Comparison of ENCODE assay signal across 9 cellular contexts in the genomic region with DNA sequence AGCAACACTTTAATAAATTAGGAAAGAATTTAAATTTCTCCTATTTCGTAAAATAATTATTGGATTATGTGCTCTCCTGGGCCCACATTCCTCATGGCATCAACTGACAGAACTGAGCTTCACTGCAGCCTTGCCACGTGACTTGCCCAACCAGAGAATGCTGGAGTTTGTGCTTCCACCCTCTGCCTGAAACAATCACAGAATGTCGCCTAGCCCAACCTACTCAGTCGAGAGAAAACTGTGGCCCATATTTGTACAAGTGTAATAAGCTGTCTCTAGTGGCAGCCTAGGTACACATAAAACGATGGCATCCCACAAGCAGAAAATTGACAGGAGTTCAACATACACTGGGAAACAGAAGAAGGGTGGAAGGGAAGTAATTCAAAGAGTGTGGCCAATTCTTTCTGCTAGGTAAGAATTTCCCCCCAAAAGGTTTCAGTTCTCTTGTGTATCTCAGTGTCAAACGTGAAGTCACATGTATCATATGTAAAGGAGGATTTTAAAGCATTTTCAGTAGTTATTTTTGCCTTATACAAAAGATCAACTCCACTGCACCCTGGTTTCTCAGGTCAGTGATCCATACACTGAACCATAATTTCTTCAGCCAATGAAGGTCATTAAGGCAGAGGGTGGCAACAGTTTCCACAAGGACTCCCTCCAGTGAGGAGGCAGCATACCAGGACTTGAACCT. TPM values are rescaled to one million over a fixed set of nuclear protein-coding genes. Genes with fewer than 3 reads are reported as not detected.
DNase-seq lines count a peak whose midpoint lies in the region; ATAC-seq, FAIRE-seq and TF ChIP-seq lines count a peak whose summit lies in the region.
"Had no signal": no experiment of that assay in that cellular context is flagged by ENCODE, and none has a peak within 500 bp of the region (broad histone marks: within the 10 kb centered on the region; RNA-seq: fewer than 3 reads in every experiment).

No MANE protein-coding gene starts in this region.

- DNase-seq in activated CD4-positive, alpha-beta T cell treated with anti-CD3 and anti-CD28 coated beads, Interleukin-2, amount 10 ng/mL, durations not matched to agents 24 days and 14 days: no peak
- no peak for DNase-seq in activated CD4-positive, CD25-positive, alpha-beta regulatory T cell (lab: John Stamatoyannopoulos, UW)
- DNase-seq in right atrium auricular region (ENCODE audit: low spot score) (no peak), HEK293T (ENCODE audit: extremely low spot score) (no peak)

- FAIRE-seq in islet of Langerhans (lab: Jason Lieb, UNC): peak; percentile 36
- FAIRE-seq: bronchial epithelial cell had no signal

- peaks cover 0 to 76% of the 10 kb centered on the region in 2 donors for H3K4me1 ChIP-seq in right atrium auricular region

- POLR2A ChIA-PET in HEK293T (lab: Yijun Ruan, JAX): no interaction called here

- H3K4me3 ChIP-seq in right atrium auricular region: no peak overlapping the region

- no peaks in the 10 kb centered on the region for H3K36me3 Mint-ChIP-seq in activated CD4-positive, alpha-beta T cell treated with anti-CD3 and anti-CD28 coated beads, Interleukin-2, amount 10 ng/mL, durations not matched to agents 24 days and 14 days (ENCODE audit: low read depth)

- peak; percentile 56 for ATAC-seq in GM18519 (IDR thresholded peaks at IDR 0.05; ENCODE audit: low FRiP score, unreplicated experiment)
- peak; percentile 82 for ATAC-seq in GM21619 (IDR thresholded peaks at IDR 0.05; ENCODE audit: unreplicated experiment)
- ATAC-seq in HG03442 (IDR thresholded peaks at IDR 0.05; ENCODE audit: unreplicated experiment): peak; percentile 73

- no peak for TF ChIP-seq CTCF in right atrium auricular region (IDR thresholded peaks at IDR 0.05)

- H3K27ac Mint-ChIP-seq in activated CD4-positive, alpha-beta T cell treated with anti-CD3 and anti-CD28 coated beads, Interleukin-2, amount 10 ng/mL, durations not matched to agents 24 days and 14 days: no peak overlapping the region

- no peak overlapping the region for H3K4me3 Mint-ChIP-seq in activated CD4-positive, alpha-beta T cell treated with anti-CD3 and anti-CD28 coated beads, Interleukin-2, amount 10 ng/mL, durations not matched to agents 24 days and 14 days

- intact Hi-C loops in activated CD4-positive, alpha-beta T cell treated with anti-CD3 and anti-CD28 coated beads, Interleukin-2, amount 10 ng/mL, durations not matched to agents 24 days and 14 days (cut with micrococcal nuclease): no loop called here

- H3K27me3 Mint-ChIP-seq in activated CD4-positive, alpha-beta T cell treated with anti-CD3 and anti-CD28 coated beads, Interleukin-2, amount 10 ng/mL, durations not matched to agents 24 days and 14 days: no peaks in the 10 kb centered on the region

- H3K27ac ChIP-seq in right atrium auricular region: peak overlapping the region in 1 of 2 donors; percentile 51

- no peaks in the 10 kb centered on the region for H3K9me3 Mint-ChIP-seq in activated CD4-positive, alpha-beta T cell treated with anti-CD3 and anti-CD28 coated beads, Interleukin-2, amount 10 ng/mL, durations not matched to agents 24 days and 14 days

- H3K27me3 ChIP-seq in right atrium auricular region: no peaks in the 10 kb centered on the region

- H3K4me1 Mint-ChIP-seq in activated CD4-positive, alpha-beta T cell treated with anti-CD3 and anti-CD28 coated beads, Interleukin-2, amount 10 ng/mL, durations not matched to agents 24 days and 14 days: no peaks in the 10 kb centered on the region

- H3K36me3 ChIP-seq in right atrium auricular region: no peaks in the 10 kb centered on the region

- CTCF ChIA-PET in HEK293T (lab: Yijun Ruan, JAX): no interaction called here

- no peaks in the 10 kb centered on the region for H3K9me3 ChIP-seq in right atrium auricular region

TF ChIP-seq in HEK293T, 16 proteins besides CTCF, POLR2A, EP300 and RAD21:
- TF ChIP-seq L3MBTL2 (conservative IDR thresholded peaks at IDR 0.05) (no peak), FOXM1 (IDR thresholded peaks at IDR 0.05; ENCODE audit: borderline replicate concordance) (no peak), ELF4 (IDR thresholded peaks at IDR 0.05) (no peak), TARDBP (IDR thresholded peaks at IDR 0.05) (no peak), FOXA1 (IDR thresholded peaks at IDR 0.05) (no peak), SP1 (IDR thresholded peaks at IDR 0.05) (no peak), NFRKB (IDR thresholded peaks at IDR 0.05) (no peak), SUZ12 (IDR thresholded peaks at IDR 0.05) (no peak), BHLHE40 (IDR thresholded peaks at IDR 0.05; ENCODE audit: borderline replicate concordance) (no peak), PKNOX1 (IDR thresholded peaks at IDR 0.05) (no peak), CTBP1 (IDR thresholded peaks at IDR 0.05; ENCODE audit: borderline replicate concordance) (no peak), HDGF (IDR thresholded peaks at IDR 0.05; ENCODE audit: borderline replicate concordance) (no peak), LEF1 (IDR thresholded peaks at IDR 0.05; ENCODE audit: borderline replicate concordance) (no peak), ARNT (IDR thresholded peaks at IDR 0.05) (no peak), ZNF384 (IDR thresholded peaks at IDR 0.05) (no peak)

RNA-seq across cellular contexts. Expression of gene ZNF608, which starts 41.7 kb away (rescaled TPM):
- total RNA-seq in activated CD4-positive, alpha-beta T cell treated with anti-CD3 and anti-CD28 coated beads, Interleukin-2, amount 10 ng/mL, durations not matched to agents 24 days and 14 days: not detected in 2 replicates
- total RNA-seq in right atrium auricular region: 10 to 100 TPM; 29.4 to 38.7 TPM

Comparison
In these comparisons a context has a peak if more than half of its experiments do, and no peak if none do; other contexts are left out.
1. RNA of gene ZNF608, which starts 41.7 kb away (total RNA-seq): 29.4 to 38.7 TPM in right atrium auricular region; not detected in activated CD4-positive, alpha-beta T cell treated with anti-CD3 and anti-CD28 coated beads, Interleukin-2, amount 10 ng/mL, durations not matched to agents 24 days and 14 days; every median in the first group is over 10 times any median in the second.
2. Peak in every context shown above with its lines, with median percentiles within 50 percentile points of each other: ATAC-seq.